ENCODE assay signal across 8 cellular contexts in the genomic region with DNA sequence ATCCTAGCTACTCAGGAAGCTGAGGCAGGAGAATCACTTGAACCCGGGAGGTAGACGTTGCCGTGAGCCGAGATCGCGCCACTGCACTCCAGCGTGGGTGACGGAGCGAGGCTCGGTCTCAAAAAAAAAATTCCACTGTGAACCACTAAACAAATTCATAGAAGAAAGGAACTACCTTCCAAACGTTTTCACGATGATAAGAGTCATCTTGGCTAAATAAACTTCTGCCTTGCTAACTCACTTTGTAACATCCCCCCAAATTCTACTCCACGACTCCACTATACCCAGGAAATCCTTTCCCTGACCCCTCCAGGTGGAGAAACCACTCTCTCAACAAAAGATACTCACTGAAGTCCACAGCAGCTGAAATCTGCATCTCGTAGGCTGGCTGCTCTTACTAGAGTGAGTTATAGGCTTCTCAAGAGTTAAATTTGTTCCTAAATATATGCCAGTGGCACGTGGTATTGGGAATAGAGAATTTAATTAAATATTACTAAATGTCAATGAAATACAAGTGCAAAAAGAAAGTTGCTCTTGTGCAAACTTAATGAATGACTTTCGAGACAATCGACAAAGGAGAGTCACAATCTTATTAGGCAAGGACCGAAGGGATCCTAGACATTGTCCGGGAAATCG.
DNase-seq lines count a peak whose midpoint lies in the region; ATAC-seq and TF ChIP-seq lines count a peak whose summit lies in the region.

No MANE protein-coding gene starts in this region.

- peak overlapping the region; percentile 49 for H3K4me3 ChIP-seq in WI38 (ENCODE audit: low read depth, low read length)

- H3K27ac Mint-ChIP-seq in stimulated activated memory B cell treated with anti-CD40 and anti-IgM and Interleukin-4, amounts not matched to agents 10 μg/mL and 1 μg/mL and 100 μg/mL, for 72 hours = peak overlapping the region; percentile 99

- no peaks in the 10 kb centered on the region for H3K36me3 Mint-ChIP-seq in stimulated activated memory B cell treated with anti-CD40 and anti-IgM and Interleukin-4, amounts not matched to agents 10 μg/mL and 1 μg/mL and 100 μg/mL, for 72 hours

- no peak for ATAC-seq in stimulated activated memory B cell treated with anti-CD40 and anti-IgM and Interleukin-4, amounts not matched to agents 10 μg/mL and 1 μg/mL and 100 μg/mL, for 72 hours
- no peak for ATAC-seq in HG03571 (IDR thresholded peaks at IDR 0.05; ENCODE audit: unreplicated experiment)
- no peak for ATAC-seq in activated CD4-positive, CD25-positive, alpha-beta regulatory T cell treated with anti-CD3 and anti-CD28 coated beads, Interleukin-2, amount 50 U/mL, for 24 hours

- H3K4me3 Mint-ChIP-seq in stimulated activated memory B cell treated with anti-CD40 and anti-IgM and Interleukin-4, amounts not matched to agents 10 μg/mL and 1 μg/mL and 100 μg/mL, for 72 hours = peak overlapping the region; percentile 92

- DNase-seq in NCI-H2227 (lab: John Stamatoyannopoulos, UW; ENCODE audit: unreplicated experiment) (peak; percentile 44), NCI-H2227 treated with DMSO at 0.1 percent for 48 hours (lab: John Stamatoyannopoulos, UW) (no peak), germinal center (ENCODE audit: low spot score) (peak; percentile 10), medulla oblongata (ENCODE audit: extremely low spot score) (no peak)

- TF ChIP-seq CTCF in WI38 (IDR thresholded peaks at IDR 0.05; ENCODE audit: low read depth, low read length) = no peak

- H3K4me1 Mint-ChIP-seq in stimulated activated memory B cell treated with anti-CD40 and anti-IgM and Interleukin-4, amounts not matched to agents 10 μg/mL and 1 μg/mL and 100 μg/mL, for 72 hours = peaks cover 47% of the 10 kb centered on the region

- H3K9me3 Mint-ChIP-seq in stimulated activated memory B cell treated with anti-CD40 and anti-IgM and Interleukin-4, amounts not matched to agents 10 μg/mL and 1 μg/mL and 100 μg/mL, for 72 hours = no peaks in the 10 kb centered on the region

- H3K27me3 Mint-ChIP-seq in stimulated activated memory B cell treated with anti-CD40 and anti-IgM and Interleukin-4, amounts not matched to agents 10 μg/mL and 1 μg/mL and 100 μg/mL, for 72 hours = no peaks in the 10 kb centered on the region

Comparison
In these comparisons a context has a peak if more than half of its experiments do, and no peak if none do; other contexts are left out.
1. DNase-seq: peak in NCI-H2227 (single experiment) and germinal center (single experiment); none in NCI-H2227 treated with DMSO at 0.1 percent for 48 hours (single experiment) and medulla oblongata (single experiment).